22 cellular contexts compared by ENCODE assay signal in genomic region chr15:97194750-97195149, GRCh38.
"Had no signal": no experiment of that assay in that cellular context is flagged by ENCODE, and none has a peak within 500 bp of the region (broad histone marks: within the 10 kb centered on the region; RNA-seq: fewer than 3 reads in every experiment).

No MANE protein-coding gene starts in this region.

- H3K4me3 ChIP-seq: hepatocyte, left ventricle myocardium inferior, lung, ovary, right atrium auricular region, skin epidermis, stomach, testis, thyroid gland, transverse colon, upper lobe of left lung, vagina had no signal

- H3K4me2 ChIP-seq: hepatocyte had no signal

- H3K9me3 ChIP-seq: ovary, right atrium auricular region, stomach, testis, thyroid gland, transverse colon, upper lobe of left lung, vagina had no signal

- DNase-seq: islet precursor cell; left ventricle myocardium inferior; mesendoderm; naive B cell; natural killer cell; nephron progenitor cell; ovary; stimulated activated CD4-positive, alpha-beta T cell treated with anti-CD3 and anti-CD28 coated beads, Interleukin-1b, Interleukin-23, amount 100 ng/mL, for 48 hours; stimulated activated CD4-positive, alpha-beta T cell treated with anti-CD3 and anti-CD28 coated beads, Interleukin-4, amount 100 ng/mL, for 1 hour; stimulated activated naive B cell treated with anti-CD40 and anti-IgM and Interleukin-4, amounts not matched to agents 10 μg/mL and 1 μg/mL and 100 μg/mL, for 72 hours; stimulated activated naive CD8-positive, alpha-beta T cell treated with anti-CD3 and anti-CD28 coated beads, Interleukin-15, Interleukin-2, amounts not matched to agents 100 U/mL and 50 U/mL, for 24 hours; stomach; testis; thyroid gland; transverse colon; upper lobe of left lung had no signal

- H3K4me1 ChIP-seq: left ventricle myocardium inferior, right atrium auricular region, stomach, testis, thyroid gland, transverse colon, upper lobe of left lung, vagina had no signal

- H3K27ac ChIP-seq: hepatocyte, left ventricle myocardium inferior, ovary, right atrium auricular region, skin epidermis, stomach, testis, thyroid gland, transverse colon, upper lobe of left lung, vagina had no signal

- H2AFZ ChIP-seq: hepatocyte had no signal

- H3K27me3 ChIP-seq: hepatocyte, ovary, right atrium auricular region, stomach, testis, thyroid gland, transverse colon, upper lobe of left lung, vagina had no signal

- H3K79me2 ChIP-seq: hepatocyte had no signal

- ATAC-seq: natural killer cell; sciatic nerve; stimulated activated naive B cell treated with anti-CD40 and anti-IgM and Interleukin-4, amounts not matched to agents 10 μg/mL and 1 μg/mL and 100 μg/mL, for 72 hours; stimulated activated naive CD8-positive, alpha-beta T cell treated with anti-CD3 and anti-CD28 coated beads, Interleukin-15, Interleukin-2, amounts not matched to agents 100 U/mL and 50 U/mL, for 24 hours had no signal

- H3K36me3 ChIP-seq: left ventricle myocardium inferior, ovary, right atrium auricular region, stomach, thyroid gland, transverse colon, upper lobe of left lung, vagina had no signal
